21 cellular contexts compared by ENCODE assay signal in the genomic region with DNA sequence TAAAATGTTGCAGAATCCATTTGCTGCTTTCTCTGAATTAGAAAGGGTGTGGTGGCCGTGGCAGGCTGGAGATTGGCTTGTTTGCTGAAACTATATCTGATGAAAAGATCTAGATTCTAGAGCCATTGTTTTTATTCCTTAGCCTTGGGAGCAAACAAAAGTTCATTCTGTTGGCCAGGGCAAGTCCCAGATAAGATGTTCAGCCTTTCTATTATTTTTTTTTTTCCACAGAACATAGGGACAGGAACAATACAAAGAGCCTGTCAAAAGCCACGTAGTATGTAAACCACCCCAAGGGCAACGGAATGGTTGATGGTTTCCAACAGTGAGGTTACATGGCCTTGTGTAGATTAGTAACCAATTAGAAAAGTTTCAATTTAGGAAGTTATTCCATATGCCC.
"Had no signal": no experiment of that assay in that cellular context is flagged by ENCODE, and none has a peak within 500 bp of the region (broad histone marks: within the 10 kb centered on the region; RNA-seq: fewer than 3 reads in every experiment).

No MANE protein-coding gene starts in this region.

- H3K9me3 ChIP-seq: adrenal gland, psoas muscle, right lobe of liver, upper lobe of left lung had no signal

- H3K27me3 Mint-ChIP-seq: activated naive CD8-positive, alpha-beta T cell; activated T-cell treated with anti-CD3 and anti-CD28 coated beads, Interleukin-2, amount 50 U/mL, for 24 hours; natural killer cell treated with Interleukin-12 subunit alpha and Interleukin-12 subunit beta and Interleukin-15 and Interleukin-18, amount 100 ng/mL, for 72 hours; stimulated activated naive B cell treated with anti-CD40 and anti-IgM and Interleukin-4, amounts not matched to agents 10 μg/mL and 1 μg/mL and 100 μg/mL, for 72 hours; T-cell had no signal

- H3K27ac Mint-ChIP-seq: activated naive CD8-positive, alpha-beta T cell; activated T-cell treated with anti-CD3 and anti-CD28 coated beads, Interleukin-2, amount 50 U/mL, for 24 hours; activated T-helper 2 cell treated with anti-CD3 and anti-CD28 coated beads, Interferon-gamma antibody, Interleukin-2, Interleukin-4, amounts not matched to agents 10 μg/mL and 5 μg/mL and 100 μg/mL, durations not matched to agents 14 hours and 24 hours and 36 hours; endodermal cell; natural killer cell treated with Interleukin-12 subunit alpha and Interleukin-12 subunit beta and Interleukin-15 and Interleukin-18, amount 100 ng/mL, for 72 hours; stimulated activated naive B cell treated with anti-CD40 and anti-IgM and Interleukin-4, amounts not matched to agents 10 μg/mL and 1 μg/mL and 100 μg/mL, for 72 hours; T-cell had no signal

- H3K4me1 Mint-ChIP-seq: T-cell had no signal

- H3K27ac ChIP-seq: adrenal gland, coronary artery, epithelial cell of prostate, psoas muscle, right lobe of liver, skin epidermis, upper lobe of left lung had no signal

- ATAC-seq: natural killer cell treated with Interleukin-12 subunit alpha and Interleukin-12 subunit beta and Interleukin-15 and Interleukin-18, amount 100 ng/mL, for 72 hours; psoas muscle; right lobe of liver; stimulated activated naive B cell treated with anti-CD40 and anti-IgM and Interleukin-4, amounts not matched to agents 10 μg/mL and 1 μg/mL and 100 μg/mL, for 72 hours; T-cell had no signal

- H3K4me3 Mint-ChIP-seq: activated naive CD8-positive, alpha-beta T cell; activated T-cell treated with anti-CD3 and anti-CD28 coated beads, Interleukin-2, amount 50 U/mL, for 24 hours; endodermal cell; natural killer cell treated with Interleukin-12 subunit alpha and Interleukin-12 subunit beta and Interleukin-15 and Interleukin-18, amount 100 ng/mL, for 72 hours; stimulated activated naive B cell treated with anti-CD40 and anti-IgM and Interleukin-4, amounts not matched to agents 10 μg/mL and 1 μg/mL and 100 μg/mL, for 72 hours; T-cell had no signal

- DNase-seq: activated CD8-positive, alpha-beta memory T cell treated with anti-CD3 and anti-CD28 coated beads for 24 hours; activated CD8-positive, alpha-beta memory T cell treated with anti-CD3 and anti-CD28 coated beads, Interleukin-2, amount 50 U/mL, for 4 hours; activated naive CD4-positive, alpha-beta T cell; activated T-cell treated with anti-CD3 and anti-CD28 coated beads, Interleukin-2, amount 50 U/mL, for 24 hours; adrenal gland; endodermal cell; kidney; midbrain; psoas muscle; right lobe of liver; stimulated activated CD4-positive, alpha-beta T cell treated with anti-CD3 and anti-CD28 coated beads, Interleukin-2, amount 100 ng/mL, for 24 hours; stimulated activated CD8-positive, alpha-beta memory T cell treated with anti-CD3 and anti-CD28 coated beads, Interleukin-4, amount 100 ng/mL, for 48 hours; stimulated activated naive B cell treated with anti-CD40 and anti-IgM and Interleukin-4, amounts not matched to agents 10 μg/mL and 1 μg/mL and 100 μg/mL, for 72 hours; T-cell; upper lobe of left lung had no signal
